8 cellular contexts compared by ENCODE assay signal in genomic region chr2:62197017-62197586, GRCh38. TPM values are rescaled to one million over a fixed set of nuclear protein-coding genes. Genes with fewer than 3 reads are reported as not detected.
DNase-seq lines count a peak whose midpoint lies in the region; TF ChIP-seq lines count a peak whose summit lies in the region.

No MANE protein-coding gene starts in this region.

- H3K4me3 ChIP-seq in GM12864 (ENCODE audit: low read depth, low read length) (peak overlapping the region; percentile 98), MG63 (peak overlapping the region; percentile 94), esophagus (ENCODE audit: low read depth in 1 of 2, low read length in 2 of 2) (peak overlapping the region; percentile 96 to 97), neuronal stem cell (ENCODE audit: low read length in 2 of 2) (peak overlapping the region; percentile 91 to 93)

- H3K4me2 ChIP-seq in neuronal stem cell (ENCODE audit: insufficient read depth, low read length, poor library complexity, severe bottlenecking), result peak overlapping the region; percentile 83

- no peak overlapping the region for H3K14ac ChIP-seq in neuronal stem cell (ENCODE audit: low read length)

- peaks cover 6 to 7% of the 10 kb centered on the region in 2 donors for H3K4me1 ChIP-seq in esophagus (ENCODE audit: control insufficient read depth in 2 of 2, insufficient read depth in 2 of 2, low read length in 1 of 2)
- peaks cover 0 to 11% of the 10 kb centered on the region in 2 donors for H3K4me1 ChIP-seq in neuronal stem cell (ENCODE audit: control insufficient read depth in 2 of 2, insufficient read depth in 1 of 2, low read depth in 1 of 2, low read length in 2 of 2)

- H3K9me3 ChIP-seq in MG63 (no peaks in the 10 kb centered on the region), esophagus (ENCODE audit: control insufficient read depth in 2 of 2, insufficient read depth in 1 of 2, low read depth in 1 of 2, low read length in 1 of 2) (no peaks in the 10 kb centered on the region), neuronal stem cell (replicated peaks in 1 of 2; ENCODE audit: control insufficient read depth in 2 of 2, insufficient read depth in 1 of 2, low read depth in 1 of 2, low read length in 2 of 2) (no peaks in the 10 kb centered on the region)

- H3K4ac ChIP-seq in neuronal stem cell (ENCODE audit: low read length), result no peak overlapping the region

- H2AK5ac ChIP-seq in neuronal stem cell (ENCODE audit: low read depth, low read length), result no peak overlapping the region

- H3K27ac ChIP-seq in esophagus (ENCODE audit: low read depth in 2 of 2, low read length in 1 of 2) (peak overlapping the region; percentile 97 to 98), neuronal stem cell (replicated peaks; ENCODE audit: low read length) (no peak overlapping the region)

- no peak overlapping the region for H4K8ac ChIP-seq in neuronal stem cell (ENCODE audit: low read depth, low read length)

- peak overlapping the region; percentile 32 for H3K18ac ChIP-seq in neuronal stem cell (ENCODE audit: low read length)

- TF ChIP-seq CTCF in GM12864 (IDR thresholded peaks at IDR 0.05; ENCODE audit: low read depth, low read length, missing control alignments), result peak; percentile 23

- no peak for DNase-seq in GM12864 (ENCODE audit: low read depth)
- DNase-seq in MG63, result peak; percentile 12
- DNase-seq in activated CD8-positive, alpha-beta memory T cell treated with anti-CD3 and anti-CD28 coated beads, Interleukin-2, amount 50 U/mL, for 48 hours, result peak; percentile 72
- peak; percentile 9 for DNase-seq in neuronal stem cell (ENCODE audit: low spot score)
- DNase-seq in NCI-H524 treated with DMSO at 0.1 percent for 48 hours (lab: John Stamatoyannopoulos, UW), result no peak
- no peak for DNase-seq in NCI-H1105 (lab: John Stamatoyannopoulos, UW)
- no peak for DNase-seq in NCI-H2029 (lab: John Stamatoyannopoulos, UW)

- H3K9ac ChIP-seq in neuronal stem cell (ENCODE audit: low read depth, low read length, poor library complexity), result no peak overlapping the region

- peaks cover 2% of the 10 kb centered on the region for H3K79me1 ChIP-seq in neuronal stem cell (ENCODE audit: low read depth, low read length)

- no peaks in the 10 kb centered on the region for H3K27me3 ChIP-seq in MG63
- H3K27me3 ChIP-seq in esophagus (ENCODE audit: control insufficient read depth in 1 of 2, insufficient read depth in 2 of 2, low read length in 2 of 2), result no peaks in the 10 kb centered on the region
- no peaks in the 10 kb centered on the region for H3K27me3 ChIP-seq in neuronal stem cell (ENCODE audit: control insufficient read depth in 3 of 3, insufficient read depth in 3 of 3, low read depth in 1 of 3, low read length in 3 of 3)

- no peak overlapping the region for H4K91ac ChIP-seq in neuronal stem cell (ENCODE audit: low read depth, low read length, poor library complexity)

- WGBS in esophagus, 2 donors, result 1% methylated on average over 31 of the region's 31 CpGs
- no CpG with 5 or more reads among the region's 31 CpGs for WGBS in neuronal stem cell (ENCODE audit: extremely low coverage in 2 of 2, insufficient read length in 2 of 2, insufficient replicate concordance in 1 of 2), 2 donors

- no peak overlapping the region for H2BK12ac ChIP-seq in neuronal stem cell (ENCODE audit: low read length)

- no peaks in the 10 kb centered on the region for H3K36me3 ChIP-seq in MG63
- H3K36me3 ChIP-seq in esophagus (ENCODE audit: control insufficient read depth in 2 of 2, insufficient read depth in 2 of 2, low read length in 1 of 2), result peaks cover 0 to 3% of the 10 kb centered on the region in 2 donors
- H3K36me3 ChIP-seq in neuronal stem cell (replicated peaks in 1 of 2; ENCODE audit: control insufficient read depth in 2 of 2, insufficient read depth in 2 of 2, low read length in 2 of 2), result no peaks in the 10 kb centered on the region

- H2BK15ac ChIP-seq in neuronal stem cell (ENCODE audit: low read length), result no peak overlapping the region

- no peak overlapping the region for H3K23ac ChIP-seq in neuronal stem cell (ENCODE audit: low read depth, low read length, poor library complexity)

- no peak overlapping the region for H2BK5ac ChIP-seq in neuronal stem cell (ENCODE audit: low read length)

- peak overlapping the region; percentile 99 for H2AFZ ChIP-seq in neuronal stem cell (ENCODE audit: low read length)

- no peak overlapping the region for H2BK120ac ChIP-seq in neuronal stem cell (ENCODE audit: low read depth, low read length)

RNA-seq across cellular contexts. Expression of gene B3GNT2, which starts 1.2 kb away (rescaled TPM):
- 8.8 and 13.2 TPM in 2 replicates for total RNA-seq in MG63 (2014; rRNA removed; shearing (Covaris generic); ENCODE audit: low replicate concordance)
- polyA plus RNA-seq in esophagus, result 10 to 100 TPM; 13.0 to 13.5 TPM
- polyA plus RNA-seq in neuronal stem cell (2013, experiment 1 of 2), result 18.9 TPM
- 19.4 TPM for polyA plus RNA-seq in neuronal stem cell (2013, experiment 2 of 2)

Comparison
In these comparisons a context has a peak if more than half of its experiments do, and no peak if none do; other contexts are left out.
1. DNase-seq: peak in MG63 (single experiment), activated CD8-positive, alpha-beta memory T cell treated with anti-CD3 and anti-CD28 coated beads, Interleukin-2, amount 50 U/mL, for 48 hours (single experiment) and neuronal stem cell (single experiment); none in GM12864 (single experiment), NCI-H524 treated with DMSO at 0.1 percent for 48 hours (single experiment), NCI-H1105 (single experiment) and NCI-H2029 (single experiment).
2. Peak in every context shown above with its lines, with median percentiles within 50 percentile points of each other: H3K4me3 ChIP-seq.